In the genomic region with DNA sequence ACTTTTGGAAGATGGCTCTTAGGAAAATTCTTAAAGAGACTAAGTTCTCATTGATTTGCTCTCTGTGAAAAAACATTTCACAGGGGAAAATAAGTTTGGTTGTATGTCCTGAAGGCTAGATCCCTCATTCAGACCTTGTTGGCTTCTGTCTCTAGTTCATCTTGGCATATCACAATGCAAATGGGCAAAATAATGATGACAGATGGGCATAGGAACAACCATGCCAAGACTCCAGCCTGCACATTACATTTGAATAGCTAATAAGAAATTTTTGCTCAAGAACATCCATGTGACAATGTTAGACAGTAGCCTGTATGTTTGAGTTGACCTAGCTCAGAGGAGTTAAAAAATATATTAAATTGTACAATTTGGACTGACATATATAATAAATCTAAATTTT, we compare ENCODE assay signal across 15 cellular contexts.
DNase-seq lines count a peak whose midpoint lies in the region; ATAC-seq and TF ChIP-seq lines count a peak whose summit lies in the region.
"Had no signal": no experiment of that assay in that cellular context is flagged by ENCODE, and none has a peak within 500 bp of the region (broad histone marks: within the 10 kb centered on the region; RNA-seq: fewer than 3 reads in every experiment).

No MANE protein-coding gene starts in this region.

- H3K9me3 Mint-ChIP-seq in nephron progenitor cell: no peaks in the 10 kb centered on the region
- H3K9me3 Mint-ChIP-seq: GM23338 had no signal

- TF ChIP-seq CTCF in nephron progenitor cell (IDR thresholded peaks at IDR 0.05): no peak

- ATAC-seq in HG02970 (IDR thresholded peaks at IDR 0.05; ENCODE audit: low FRiP score, unreplicated experiment): no peak
- ATAC-seq: GM23338 had no signal

- H3K4me1 Mint-ChIP-seq in nephron progenitor cell: no peaks in the 10 kb centered on the region
- H3K4me1 Mint-ChIP-seq: GM23338 had no signal

- H3K27me3 Mint-ChIP-seq in nephron progenitor cell (ENCODE audit: low read depth, poor library complexity): no peaks in the 10 kb centered on the region
- H3K27me3 Mint-ChIP-seq: CD4-positive, alpha-beta memory T cell had no signal

- in situ Hi-C loops in G401 (cut with HindIII; ENCODE audit: low sequenced_read_pairs): no loop called here

- no peak overlapping the region for H3K4me3 Mint-ChIP-seq in nephron progenitor cell
- H3K4me3 Mint-ChIP-seq: CD14-positive monocyte; CD4-positive, alpha-beta memory T cell; GM23338 had no signal

- H3K27ac Mint-ChIP-seq in nephron progenitor cell: no peak overlapping the region
- H3K27ac Mint-ChIP-seq: CD14-positive monocyte; CD4-positive, alpha-beta memory T cell; GM23338 had no signal

- DNase-seq in NCI-H526 (lab: John Stamatoyannopoulos, UW) (peak; percentile 15 to 27), NCI-H526 treated with DMSO at 0.1 percent for 48 hours (lab: John Stamatoyannopoulos, UW) (no peak), G401 (ENCODE audit: low spot score) (peak; percentile 96), NCI-H446 treated with DMSO at 0.1 percent for 48 hours (lab: John Stamatoyannopoulos, UW) (peak; percentile 99), cerebellar nuclear complex (lab: John Stamatoyannopoulos, UW) (peak; percentile 77 to 88), nephron progenitor cell (no peak), hippocampal formation (lab: John Stamatoyannopoulos, UW) (no peak)
- DNase-seq: 8988T; CD4-positive, alpha-beta memory T cell; GDM1; HCEC 1CT; IMR-90 had no signal

- H3K36me3 Mint-ChIP-seq in nephron progenitor cell (ENCODE audit: low read depth): no peaks in the 10 kb centered on the region
- H3K36me3 Mint-ChIP-seq: CD14-positive monocyte; CD4-positive, alpha-beta memory T cell had no signal

Comparison
In these comparisons a context has a peak if more than half of its experiments do, and no peak if none do; other contexts are left out.
1. DNase-seq: peak in NCI-H526 (2 of 2), G401 (single experiment), NCI-H446 treated with DMSO at 0.1 percent for 48 hours (single experiment) and cerebellar nuclear complex (2 of 2); none in NCI-H526 treated with DMSO at 0.1 percent for 48 hours (single experiment), nephron progenitor cell (single experiment) and hippocampal formation (0 of 2).